In genomic region chr1:8536521-8536920, GRCh38 we compare ENCODE assay signal across 15 cellular contexts.
"Had no signal": no experiment of that assay in that cellular context is flagged by ENCODE, and none has a peak within 500 bp of the region (broad histone marks: within the 10 kb centered on the region; RNA-seq: fewer than 3 reads in every experiment).

No MANE protein-coding gene starts in this region.

- H3K27ac ChIP-seq: gastrocnemius medialis, left ventricle myocardium inferior, psoas muscle had no signal

- H3K27me3 ChIP-seq: gastrocnemius medialis, transverse colon had no signal

- H3K4me3 ChIP-seq: gastrocnemius medialis, left ventricle myocardium inferior, psoas muscle, transverse colon had no signal

- H3K9me3 ChIP-seq: gastrocnemius medialis, left ventricle myocardium inferior, psoas muscle, transverse colon had no signal

- DNase-seq: activated CD4-positive, alpha-beta T cell treated with anti-CD3 and anti-CD28 coated beads for 1 hour; activated gamma-delta T cell; activated T-cell treated with anti-CD3 and anti-CD28 coated beads, Interleukin-2, amount 50 U/mL, for 72 hours; amygdala; cortex of kidney; gastrocnemius medialis; head of caudate nucleus; left ventricle myocardium inferior; psoas muscle; SIG-M5; stimulated activated CD4-positive, alpha-beta T cell treated with anti-CD3 and anti-CD28 coated beads, Interleukin-12 subunit alpha, Interleukin-12 subunit beta, amount 100 ng/mL, for 4 hours; stimulated activated CD4-positive, alpha-beta T cell treated with anti-CD3 and anti-CD28 coated beads, Interleukin-1b, Interleukin-23, amount 100 ng/mL, for 48 hours; stimulated activated CD8-positive, alpha-beta memory T cell treated with anti-CD3 and anti-CD28 coated beads, Interleukin-4, amount 100 ng/mL, for 48 hours; stimulated activated naive CD8-positive, alpha-beta T cell treated with anti-CD3 and anti-CD28 coated beads, Interleukin-15, Interleukin-2, amounts not matched to agents 100 U/mL and 50 U/mL, for 24 hours; transverse colon had no signal

- ATAC-seq: activated T-cell treated with anti-CD3 and anti-CD28 coated beads, Interleukin-2, amount 50 U/mL, for 72 hours; gastrocnemius medialis; psoas muscle; stimulated activated naive CD8-positive, alpha-beta T cell treated with anti-CD3 and anti-CD28 coated beads, Interleukin-15, Interleukin-2, amounts not matched to agents 100 U/mL and 50 U/mL, for 24 hours had no signal

- H3K36me3 ChIP-seq: gastrocnemius medialis, transverse colon had no signal
